ENCODE assay signal across 12 cellular contexts in the genomic region with DNA sequence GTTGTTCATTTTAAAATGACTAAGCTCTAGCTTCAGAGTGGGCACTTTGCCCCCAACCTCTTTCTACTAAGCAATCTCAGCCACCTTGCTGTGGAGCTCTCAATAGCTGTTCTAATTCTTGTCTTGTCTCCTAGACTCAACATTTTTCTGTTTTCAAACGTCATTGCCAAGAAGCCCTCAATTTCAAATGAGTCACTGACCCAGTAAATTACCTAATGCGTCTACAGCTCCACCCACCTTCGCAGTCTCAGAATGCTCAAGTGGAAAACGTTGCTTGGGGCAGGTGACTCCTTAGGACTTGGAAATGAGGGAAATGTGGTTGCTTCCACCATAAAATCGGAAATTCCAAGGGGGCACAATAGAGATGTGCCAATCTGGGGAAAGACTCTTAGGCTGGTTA. TPM values are rescaled to one million over a fixed set of nuclear protein-coding genes. Genes with fewer than 3 reads are reported as not detected.
DNase-seq lines count a peak whose midpoint lies in the region; ATAC-seq and TF ChIP-seq lines count a peak whose summit lies in the region.
"Had no signal": no experiment of that assay in that cellular context is flagged by ENCODE, and none has a peak within 500 bp of the region (broad histone marks: within the 10 kb centered on the region; RNA-seq: fewer than 3 reads in every experiment).

No MANE protein-coding gene starts in this region.

- CTCF ChIA-PET in activated CD4-positive, alpha-beta T cell treated with anti-CD3 and anti-CD28 coated beads, Interleukin-2, amount 10 ng/mL, durations not matched to agents 7 days and 5 days (lab: Charles Lee), result no interaction called here

- H3K4me3 Mint-ChIP-seq in activated CD4-positive, alpha-beta T cell treated with anti-CD3 and anti-CD28 coated beads, Interleukin-2, amount 10 ng/mL, durations not matched to agents 7 days and 5 days, result no peak overlapping the region

- H3K27ac ChIP-seq in smooth muscle cell (ENCODE audit: low read depth) (peak overlapping the region; percentile 56), SJCRH30 (no peak overlapping the region)

- H3K9me3 ChIP-seq in smooth muscle cell (replicated peaks; ENCODE audit: low read depth) (no peaks in the 10 kb centered on the region), SJCRH30 (replicated peaks) (no peaks in the 10 kb centered on the region)

- peaks cover 6% of the 10 kb centered on the region for H3K4me1 ChIP-seq in smooth muscle cell (ENCODE audit: low read depth)
- H3K4me1 ChIP-seq in SJCRH30, result no peaks in the 10 kb centered on the region

- peaks cover 6% of the 10 kb centered on the region for H3K4me1 Mint-ChIP-seq in activated CD4-positive, alpha-beta T cell treated with anti-CD3 and anti-CD28 coated beads, Interleukin-2, amount 10 ng/mL, durations not matched to agents 7 days and 5 days

- H3K27me3 Mint-ChIP-seq in activated CD4-positive, alpha-beta T cell treated with anti-CD3 and anti-CD28 coated beads, Interleukin-2, amount 10 ng/mL, durations not matched to agents 7 days and 5 days, result peaks cover 8% of the 10 kb centered on the region

- POLR2A ChIA-PET in activated CD4-positive, alpha-beta T cell treated with anti-CD3 and anti-CD28 coated beads, Interleukin-2, amount 10 ng/mL, durations not matched to agents 7 days and 5 days (lab: Charles Lee), result no interaction called here

- no peak overlapping the region for H3K4me2 ChIP-seq in smooth muscle cell

- H2AFZ ChIP-seq in smooth muscle cell (ENCODE audit: low read depth), result no peak overlapping the region

- no peak overlapping the region for H3K9ac ChIP-seq in smooth muscle cell (ENCODE audit: low read depth)

- H3K27ac Mint-ChIP-seq in activated CD4-positive, alpha-beta T cell treated with anti-CD3 and anti-CD28 coated beads, Interleukin-2, amount 10 ng/mL, durations not matched to agents 7 days and 5 days, result no peak overlapping the region

- no peaks in the 10 kb centered on the region for H3K79me2 ChIP-seq in smooth muscle cell (ENCODE audit: low read depth)

- H3K4me3 ChIP-seq in smooth muscle cell (no peak overlapping the region), SJCRH30 (no peak overlapping the region)

- peak; percentile 18 to 21 for DNase-seq in activated CD4-positive, alpha-beta T cell treated with anti-CD3 and anti-CD28 coated beads, Interleukin-2, amount 50 U/mL, for 48 hours
- DNase-seq in activated CD4-positive, alpha-beta T cell treated with anti-CD3 and anti-CD28 coated beads, Interleukin-2, amount 10 ng/mL, durations not matched to agents 7 days and 5 days, result no peak
- DNase-seq in RKO (ENCODE audit: low spot score) (peak; percentile 35), globus pallidus (ENCODE audit: low spot score) (peak; percentile 38), smooth muscle cell (lab: John Stamatoyannopoulos, UW; ENCODE audit: unreplicated experiment) (no peak), SJCRH30 (no peak)
- no peak for DNase-seq in activated effector memory CD4-positive, alpha-beta T cell treated with Interleukin-2 at 50 U/mL for 16 hours
- DNase-seq: NCI-H2029, occipital lobe, SHP77 had no signal

- H4K20me1 ChIP-seq in smooth muscle cell (ENCODE audit: low read depth), result no peaks in the 10 kb centered on the region

- H3F3A ChIP-seq in smooth muscle cell (ENCODE audit: low read depth), result no peaks in the 10 kb centered on the region

- no peaks in the 10 kb centered on the region for H3K36me3 Mint-ChIP-seq in activated CD4-positive, alpha-beta T cell treated with anti-CD3 and anti-CD28 coated beads, Interleukin-2, amount 10 ng/mL, durations not matched to agents 7 days and 5 days (ENCODE audit: low read depth)

- no peaks in the 10 kb centered on the region for H3K36me3 ChIP-seq in smooth muscle cell (ENCODE audit: low read depth)
- H3K36me3 ChIP-seq in SJCRH30, result no peaks in the 10 kb centered on the region

- no peak for ATAC-seq in GM19452 (IDR thresholded peaks at IDR 0.05; ENCODE audit: unreplicated experiment)
- ATAC-seq: left lobe of liver had no signal

- no peak for TF ChIP-seq CTCF in smooth muscle cell (IDR thresholded peaks at IDR 0.05; ENCODE audit: borderline replicate concordance, insufficient read depth, poor library complexity, severe bottlenecking)

- no peaks in the 10 kb centered on the region for H3K9me3 Mint-ChIP-seq in activated CD4-positive, alpha-beta T cell treated with anti-CD3 and anti-CD28 coated beads, Interleukin-2, amount 10 ng/mL, durations not matched to agents 7 days and 5 days

- no peaks in the 10 kb centered on the region for H3K27me3 ChIP-seq in smooth muscle cell (ENCODE audit: low read depth)
- H3K27me3 ChIP-seq in SJCRH30, result no peaks in the 10 kb centered on the region

- WGBS in smooth muscle cell (ENCODE audit: low lambda C conversion rate), result 31% methylated on average over 5 of the region's 5 CpGs

RNA-seq across cellular contexts. Expression of gene ING2, which starts 59.0 kb away (rescaled TPM):
- 10 to 100 TPM; 11.5 to 12.8 TPM for total RNA-seq in activated CD4-positive, alpha-beta T cell treated with anti-CD3 and anti-CD28 coated beads, Interleukin-2, amount 10 ng/mL, durations not matched to agents 7 days and 5 days
- total RNA-seq in smooth muscle cell, result 16.3 and 19.4 TPM in 2 replicates
- 27.4 and 30.1 TPM in 2 replicates for polyA plus RNA-seq in smooth muscle cell
- 11.6 and 11.8 TPM in 2 replicates for total RNA-seq in SJCRH30 (2014; rRNA removed; shearing (Covaris generic))

Comparison
In these comparisons a context has a peak if more than half of its experiments do, and no peak if none do; other contexts are left out.
1. DNase-seq: peak in activated CD4-positive, alpha-beta T cell treated with anti-CD3 and anti-CD28 coated beads, Interleukin-2, amount 50 U/mL, for 48 hours (2 of 2), RKO (single experiment) and globus pallidus (single experiment); none in activated CD4-positive, alpha-beta T cell treated with anti-CD3 and anti-CD28 coated beads, Interleukin-2, amount 10 ng/mL, durations not matched to agents 7 days and 5 days (single experiment), smooth muscle cell (single experiment), SJCRH30 (0 of 2) and activated effector memory CD4-positive, alpha-beta T cell treated with Interleukin-2 at 50 U/mL for 16 hours (single experiment).